ENCODE assay signal across 1 cellular context in the genomic region with DNA sequence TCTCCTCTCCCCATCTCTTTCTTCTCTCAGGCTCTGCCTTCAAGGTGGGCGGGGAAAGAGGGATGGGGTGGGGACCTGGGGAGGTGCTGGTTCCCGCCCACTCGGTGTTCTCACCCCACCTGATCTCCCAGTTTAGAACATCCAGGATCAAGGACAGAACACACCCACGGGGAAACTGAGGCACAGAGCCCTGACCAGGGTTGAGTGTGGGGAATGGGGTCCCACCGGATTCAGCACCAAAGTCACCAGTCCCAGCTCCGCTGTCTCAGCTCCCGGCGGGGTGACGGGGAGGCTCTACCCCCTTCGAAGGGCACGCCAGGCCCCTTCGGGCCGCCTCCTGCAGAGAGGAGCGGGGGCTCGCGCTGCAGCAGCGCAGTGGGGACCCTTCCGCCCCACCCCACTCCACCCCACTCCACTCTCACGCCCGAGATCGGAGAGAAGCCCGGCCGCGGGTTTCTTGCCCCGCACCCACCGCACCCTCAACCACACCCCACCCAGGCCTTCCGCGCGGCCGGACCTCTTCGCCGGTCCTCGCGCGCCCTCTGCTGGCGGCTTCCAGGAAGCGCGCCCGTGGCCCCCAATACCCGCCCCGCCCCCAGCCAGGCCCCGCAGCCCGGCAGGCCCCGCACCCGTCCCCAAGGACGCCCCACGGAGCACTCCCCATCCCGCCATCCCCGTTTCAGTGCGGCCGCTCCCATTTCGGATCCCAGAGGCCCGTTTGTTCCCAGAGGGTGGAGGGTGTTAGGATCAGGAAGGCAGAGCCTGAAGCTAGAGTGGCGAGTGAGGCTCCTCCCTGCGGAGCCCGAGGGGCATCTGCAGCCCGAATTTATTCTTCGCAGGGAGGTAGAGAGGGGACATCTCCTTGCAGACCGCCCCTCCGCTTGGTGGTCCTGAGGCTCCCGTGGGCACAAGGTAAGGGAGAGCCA.
TF ChIP-seq lines count a peak whose summit lies in the region.

No MANE protein-coding gene starts in this region.

TF ChIP-seq in K562, 482 proteins besides CTCF, POLR2A, EP300 and RAD21 (continued from another document):
- peak; percentile 73 for TF ChIP-seq VEZF1 (CRISPR knock-in tag; IDR thresholded peaks at IDR 0.05)
- TF ChIP-seq JUNB (CRISPR knock-in tag; conservative IDR thresholded peaks at IDR 0.05) = no peak
- TF ChIP-seq MCM2 (IDR thresholded peaks at IDR 0.05; ENCODE audit: low read depth) = no peak
- TF ChIP-seq TCF7 (IDR thresholded peaks at IDR 0.05; ENCODE audit: borderline replicate concordance) = no peak
